Comparison of ENCODE assay signal across 1 cellular context in genomic region chr19:37925212-37925611, GRCh38.
TF ChIP-seq lines count a peak whose summit lies in the region.

No MANE protein-coding gene starts in this region.

TF ChIP-seq in HEK293, 187 proteins besides CTCF, POLR2A, EP300 and RAD21:
- TF ChIP-seq ZNF423 (tag by site-specific recombination; IDR thresholded peaks at IDR 0.05) (no peak), ZNF473 (tag by site-specific recombination; IDR thresholded peaks at IDR 0.05) (no peak), ZNF623 (tag by site-specific recombination; IDR thresholded peaks at IDR 0.05) (peak; percentile 94)
